In the genomic region with DNA sequence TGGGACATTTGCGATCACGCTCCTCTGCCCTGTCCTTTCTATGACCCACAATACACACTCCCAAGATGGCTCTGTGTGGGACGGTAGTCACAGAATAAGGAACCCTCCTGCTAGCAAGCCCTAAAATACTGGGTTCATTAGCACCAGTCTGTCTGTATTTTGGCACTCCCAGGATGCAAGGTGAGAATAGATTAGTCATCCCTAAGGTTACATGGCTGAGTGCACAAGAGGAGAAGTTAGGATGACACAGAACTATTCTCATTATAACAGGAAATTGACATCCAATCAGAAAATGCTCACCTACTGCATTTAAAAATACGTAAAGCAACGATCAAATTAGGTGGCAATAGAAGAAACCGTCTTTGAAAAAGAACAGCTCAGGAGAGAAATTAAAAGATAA, we compare ENCODE assay signal across 27 cellular contexts.
"Had no signal": no experiment of that assay in that cellular context is flagged by ENCODE, and none has a peak within 500 bp of the region (broad histone marks: within the 10 kb centered on the region; RNA-seq: fewer than 3 reads in every experiment).

No MANE protein-coding gene starts in this region.

- H3K4me3 ChIP-seq: adrenal gland, breast epithelium, coronary artery, esophagus squamous epithelium, gastroesophageal sphincter had no signal

- H3K36me3 ChIP-seq: adrenal gland, breast epithelium, esophagus squamous epithelium, gastroesophageal sphincter had no signal

- H3K4me1 ChIP-seq: adrenal gland, breast epithelium, esophagus squamous epithelium, gastroesophageal sphincter had no signal

- H3K27me3 ChIP-seq: adrenal gland, breast epithelium had no signal

- H3K27ac ChIP-seq: adrenal gland, breast epithelium, coronary artery, epithelial cell of prostate, esophagus squamous epithelium, gastroesophageal sphincter had no signal

- DNase-seq: activated CD4-positive, alpha-beta memory T cell treated with anti-CD3 and anti-CD28 coated beads, Interleukin-2, amount 10 ng/mL, durations not matched to agents 7 days and 5 days; activated CD4-positive, alpha-beta T cell treated with anti-CD3 and anti-CD28 coated beads for 1 hour; activated CD4-positive, alpha-beta T cell treated with anti-CD3 and anti-CD28 coated beads for 4 hours; activated CD4-positive, alpha-beta T cell treated with anti-CD3 and anti-CD28 coated beads, Interleukin-2, amount 10 ng/mL, durations not matched to agents 7 days and 5 days; activated CD4-positive, alpha-beta T cell treated with anti-CD3 and anti-CD28 coated beads, Interleukin-2, amount 50 U/mL, for 4 hours; activated CD4-positive, CD25-positive, alpha-beta regulatory T cell; activated effector memory CD4-positive, alpha-beta T cell treated with anti-CD3 and anti-CD28 coated beads, Interleukin-2, amount 50 U/mL, for 16 hours; activated naive CD4-positive, alpha-beta T cell treated with anti-CD3 and anti-CD28 coated beads for 36 hours; activated naive CD8-positive, alpha-beta T cell treated with anti-CD3 and anti-CD28 coated beads for 36 hours; activated naive CD8-positive, alpha-beta T cell treated with anti-CD3 and anti-CD28 coated beads, Interleukin-2, amount 50 U/mL, for 24 hours; activated T-cell treated with anti-CD3 and anti-CD28 coated beads, Interleukin-2, amount 50 U/mL, for 4 hours; adrenal gland; amygdala; aorta; dermis blood vessel endothelial cell; effector CD4-positive, alpha-beta T cell; effector memory CD8-positive, alpha-beta T cell; esophagus squamous epithelium; foreskin melanocyte; head of caudate nucleus; T-helper 1 cell; T-helper 17 cell; T1000 had no signal

- H3K9me3 ChIP-seq: adrenal gland had no signal

- ATAC-seq: activated naive CD8-positive, alpha-beta T cell treated with anti-CD3 and anti-CD28 coated beads, Interleukin-2, amount 50 U/mL, for 24 hours; activated T-cell treated with anti-CD3 and anti-CD28 coated beads, Interleukin-2, amount 50 U/mL, for 4 hours; effector memory CD8-positive, alpha-beta T cell; gastroesophageal sphincter; T-helper 17 cell had no signal
